Comparison of ENCODE assay signal across 25 cellular contexts in genomic region chr1:177511036-177511435, GRCh38.
"Had no signal": no experiment of that assay in that cellular context is flagged by ENCODE, and none has a peak within 500 bp of the region (broad histone marks: within the 10 kb centered on the region; RNA-seq: fewer than 3 reads in every experiment).

No MANE protein-coding gene starts in this region.

- H3K9me3 ChIP-seq: ovary, prostate gland, transverse colon had no signal

- H3K4me1 ChIP-seq: prostate gland, transverse colon had no signal

- H3K36me3 ChIP-seq: ovary, prostate gland, transverse colon had no signal

- ATAC-seq: activated T-cell treated with anti-CD3 and anti-CD28 coated beads, Interleukin-2, amount 50 U/mL, for 72 hours; left ventricle myocardium superior; natural killer cell treated with Interleukin-12 subunit alpha and Interleukin-12 subunit beta and Interleukin-15 and Interleukin-18, amount 100 ng/mL, for 72 hours; stimulated activated effector memory CD8-positive, alpha-beta T cell treated with anti-CD3 and anti-CD28 coated beads, Interleukin-12 subunit alpha, Interleukin-12 subunit beta, amount 100 ng/mL, for 72 hours; stimulated activated naive CD8-positive, alpha-beta T cell treated with anti-CD3 and anti-CD28 coated beads, Interleukin-15, amount 100 ng/mL, for 72 hours; T-helper 17 cell had no signal

- H3K27ac ChIP-seq: epithelial cell of prostate, hepatocyte, ovary, prostate gland, skin epidermis, transverse colon had no signal

- DNase-seq: activated CD4-positive, alpha-beta memory T cell treated with anti-CD3 and anti-CD28 coated beads for 36 hours; activated CD4-positive, alpha-beta T cell treated with anti-CD3 and anti-CD28 coated beads for 48 hours; activated effector memory CD4-positive, alpha-beta T cell treated with Interleukin-2 at 50 U/mL for 16 hours; activated naive CD4-positive, alpha-beta T cell treated with anti-CD3 and anti-CD28 coated beads, Interleukin-2, amount 10 ng/mL, durations not matched to agents 7 days and 5 days; activated T-cell treated with anti-CD3 and anti-CD28 coated beads, Interleukin-2, amount 50 U/mL, for 72 hours; central memory CD4-positive, alpha-beta T cell; foreskin melanocyte; glutamatergic neuron; left ventricle myocardium superior; midbrain; ovary; stimulated activated CD4-positive, alpha-beta T cell treated with anti-CD3 and anti-CD28 coated beads, Interleukin-1b, Interleukin-23, amount 100 ng/mL, for 48 hours; stimulated activated naive CD8-positive, alpha-beta T cell treated with anti-CD3 and anti-CD28 coated beads, Interleukin-15, amount 100 ng/mL, for 72 hours; SW 1271; T-helper 17 cell; transverse colon had no signal

- FAIRE-seq: colon, islet of Langerhans, urothelium cell line had no signal

- H3K4me3 ChIP-seq: hepatocyte, ovary, prostate gland, skin epidermis, transverse colon had no signal

- H3K27me3 ChIP-seq: hepatocyte, ovary, transverse colon had no signal
